Comparison of ENCODE assay signal across 9 cellular contexts in the genomic region with DNA sequence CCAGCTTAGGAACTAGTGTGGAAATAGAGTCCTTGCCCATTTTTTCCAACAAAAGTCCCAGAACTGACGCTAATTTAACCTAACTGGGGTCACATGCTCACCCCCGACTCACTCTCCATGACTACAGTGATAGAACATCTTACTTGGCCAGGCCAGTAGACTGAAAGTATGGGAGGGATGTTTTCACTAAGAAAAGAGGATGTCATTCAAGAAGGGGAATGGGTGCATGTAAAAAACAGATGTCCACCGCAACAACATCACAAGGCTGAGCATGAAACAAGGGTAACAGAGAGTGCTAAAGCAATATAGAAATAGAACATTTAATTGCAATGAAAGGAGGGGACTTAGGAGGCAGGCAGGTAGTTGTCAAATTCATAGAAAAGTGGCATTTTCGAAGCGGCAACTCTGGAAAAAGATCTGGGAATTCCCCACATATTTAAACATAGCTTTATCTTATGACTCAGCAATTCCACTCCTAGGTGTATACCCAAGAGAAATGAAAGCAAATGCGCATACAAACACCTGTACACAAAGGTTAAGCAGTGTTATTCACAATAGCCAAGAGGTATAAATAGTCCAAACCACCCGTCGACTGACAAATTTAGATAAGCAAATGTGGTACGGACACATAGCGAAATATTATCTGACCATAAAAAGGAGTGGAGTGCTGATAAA. TPM values are rescaled to one million over a fixed set of nuclear protein-coding genes. Genes with fewer than 3 reads are reported as not detected.
DNase-seq lines count a peak whose midpoint lies in the region; ATAC-seq and TF ChIP-seq lines count a peak whose summit lies in the region.
"Had no signal": no experiment of that assay in that cellular context is flagged by ENCODE, and none has a peak within 500 bp of the region (broad histone marks: within the 10 kb centered on the region; RNA-seq: fewer than 3 reads in every experiment).

No MANE protein-coding gene starts in this region.

- no peaks in the 10 kb centered on the region for H3K9me3 Mint-ChIP-seq in activated T-helper 1 cell treated with anti-CD3 and anti-CD28 coated beads, Interleukin-12 subunit alpha, Interleukin-12 subunit beta, Interleukin-2, Interleukin-4 antibody, amounts not matched to agents 30 ng/mL and 10 ng/mL and 1 ng/mL, durations not matched to agents 14 hours and 24 hours and 36 hours
- H3K9me3 Mint-ChIP-seq: CD14-positive monocyte had no signal

- POLR2A ChIA-PET in HEK293T (lab: Yijun Ruan, JAX), result no interaction called here

- CTCF ChIA-PET in HEK293T (lab: Yijun Ruan, JAX), result no interaction called here

- intact Hi-C loops in activated T-helper 1 cell treated with anti-CD3 and anti-CD28 coated beads, Interleukin-12 subunit alpha, Interleukin-12 subunit beta, Interleukin-2, Interleukin-4 antibody, amounts not matched to agents 30 ng/mL and 10 ng/mL and 1 ng/mL, durations not matched to agents 14 hours and 24 hours and 36 hours (cut with micrococcal nuclease), result no loop called here

- H3K4me3 Mint-ChIP-seq in activated T-helper 1 cell treated with anti-CD3 and anti-CD28 coated beads, Interleukin-12 subunit alpha, Interleukin-12 subunit beta, Interleukin-2, Interleukin-4 antibody, amounts not matched to agents 30 ng/mL and 10 ng/mL and 1 ng/mL, durations not matched to agents 14 hours and 24 hours and 36 hours, result no peak overlapping the region
- H3K4me3 Mint-ChIP-seq: CD14-positive monocyte had no signal

- peak; percentile 58 for ATAC-seq in GM19372 (IDR thresholded peaks at IDR 0.05; ENCODE audit: low read depth, unreplicated experiment)
- peak; percentile 66 for ATAC-seq in HG02973 (IDR thresholded peaks at IDR 0.05; ENCODE audit: unreplicated experiment)

- no peaks in the 10 kb centered on the region for H3K27me3 Mint-ChIP-seq in activated T-helper 1 cell treated with anti-CD3 and anti-CD28 coated beads, Interleukin-12 subunit alpha, Interleukin-12 subunit beta, Interleukin-2, Interleukin-4 antibody, amounts not matched to agents 30 ng/mL and 10 ng/mL and 1 ng/mL, durations not matched to agents 14 hours and 24 hours and 36 hours (ENCODE audit: insufficient read depth)

- DNase-seq in CD1c-positive myeloid dendritic cell (ENCODE audit: extremely low spot score), result peak; percentile 23
- DNase-seq in RPMI8226, result peak; percentile 71
- DNase-seq in activated T-helper 1 cell treated with anti-CD3 and anti-CD28 coated beads, Interleukin-12 subunit alpha, Interleukin-12 subunit beta, Interleukin-2, Interleukin-4 antibody, amounts not matched to agents 30 ng/mL and 10 ng/mL and 1 ng/mL, durations not matched to agents 14 hours and 24 hours and 36 hours (ENCODE audit: low spot score), result no peak
- no peak for DNase-seq in hepatic stellate cell (ENCODE audit: low spot score)
- no peak for DNase-seq in HEK293T (ENCODE audit: extremely low spot score)
- no peak for DNase-seq in cerebellar cortex (ENCODE audit: low spot score)

- H3K4me1 Mint-ChIP-seq in activated T-helper 1 cell treated with anti-CD3 and anti-CD28 coated beads, Interleukin-12 subunit alpha, Interleukin-12 subunit beta, Interleukin-2, Interleukin-4 antibody, amounts not matched to agents 30 ng/mL and 10 ng/mL and 1 ng/mL, durations not matched to agents 14 hours and 24 hours and 36 hours (ENCODE audit: low read depth), result no peaks in the 10 kb centered on the region
- H3K4me1 Mint-ChIP-seq: CD14-positive monocyte had no signal

- H3K27ac Mint-ChIP-seq in activated T-helper 1 cell treated with anti-CD3 and anti-CD28 coated beads, Interleukin-12 subunit alpha, Interleukin-12 subunit beta, Interleukin-2, Interleukin-4 antibody, amounts not matched to agents 30 ng/mL and 10 ng/mL and 1 ng/mL, durations not matched to agents 14 hours and 24 hours and 36 hours, result no peak overlapping the region
- H3K27ac Mint-ChIP-seq: CD14-positive monocyte had no signal

- H3K36me3 Mint-ChIP-seq in activated T-helper 1 cell treated with anti-CD3 and anti-CD28 coated beads, Interleukin-12 subunit alpha, Interleukin-12 subunit beta, Interleukin-2, Interleukin-4 antibody, amounts not matched to agents 30 ng/mL and 10 ng/mL and 1 ng/mL, durations not matched to agents 14 hours and 24 hours and 36 hours (ENCODE audit: low read depth), result no peaks in the 10 kb centered on the region
- H3K36me3 Mint-ChIP-seq: CD14-positive monocyte had no signal

TF ChIP-seq in HEK293T, 16 proteins besides CTCF, POLR2A, EP300 and RAD21:
- TF ChIP-seq, protein P1, sequence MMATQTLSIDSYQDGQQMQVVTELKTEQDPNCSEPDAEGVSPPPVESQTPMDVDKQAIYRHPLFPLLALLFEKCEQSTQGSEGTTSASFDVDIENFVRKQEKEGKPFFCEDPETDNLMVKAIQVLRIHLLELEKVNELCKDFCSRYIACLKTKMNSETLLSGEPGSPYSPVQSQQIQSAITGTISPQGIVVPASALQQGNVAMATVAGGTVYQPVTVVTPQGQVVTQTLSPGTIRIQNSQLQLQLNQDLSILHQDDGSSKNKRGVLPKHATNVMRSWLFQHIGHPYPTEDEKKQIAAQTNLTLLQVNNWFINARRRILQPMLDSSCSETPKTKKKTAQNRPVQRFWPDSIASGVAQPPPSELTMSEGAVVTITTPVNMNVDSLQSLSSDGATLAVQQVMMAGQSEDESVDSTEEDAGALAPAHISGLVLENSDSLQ (IDR thresholded peaks at IDR 0.05), result no peak
- TF ChIP-seq SUZ12 (IDR thresholded peaks at IDR 0.05) (no peak), HDGF (IDR thresholded peaks at IDR 0.05; ENCODE audit: borderline replicate concordance) (no peak), LEF1 (IDR thresholded peaks at IDR 0.05; ENCODE audit: borderline replicate concordance) (no peak), ELF4 (IDR thresholded peaks at IDR 0.05) (no peak), L3MBTL2 (conservative IDR thresholded peaks at IDR 0.05) (no peak), ARNT (IDR thresholded peaks at IDR 0.05) (no peak), CTBP1 (IDR thresholded peaks at IDR 0.05; ENCODE audit: borderline replicate concordance) (no peak)
TF ChIP-seq in HEK293T: peak in this region for 0.

RNA-seq across cellular contexts. Expression of a gene that starts 41.1 kb away (rescaled TPM):
- total RNA-seq in activated T-helper 1 cell treated with anti-CD3 and anti-CD28 coated beads, Interleukin-12 subunit alpha, Interleukin-12 subunit beta, Interleukin-2, Interleukin-4 antibody, amounts not matched to agents 30 ng/mL and 10 ng/mL and 1 ng/mL, durations not matched to agents 14 hours and 24 hours and 36 hours, result 11.8 and 13.9 TPM in 2 replicates

Comparison
In these comparisons a context has a peak if more than half of its experiments do, and no peak if none do; other contexts are left out.
1. DNase-seq: peak in CD1c-positive myeloid dendritic cell (single experiment) and RPMI8226 (single experiment); none in activated T-helper 1 cell treated with anti-CD3 and anti-CD28 coated beads, Interleukin-12 subunit alpha, Interleukin-12 subunit beta, Interleukin-2, Interleukin-4 antibody, amounts not matched to agents 30 ng/mL and 10 ng/mL and 1 ng/mL, durations not matched to agents 14 hours and 24 hours and 36 hours (single experiment), hepatic stellate cell (single experiment), HEK293T (single experiment) and cerebellar cortex (single experiment).